In genomic region chr19:14149509-14149994, GRCh38 we compare ENCODE assay signal across 8 cellular contexts. TPM values are rescaled to one million over a fixed set of nuclear protein-coding genes. Genes with fewer than 3 reads are reported as not detected.
A peak's percentile ranks its signal among the peaks of the same experiment; 100 is the strongest.
DNase-seq lines count a peak whose midpoint lies in the region; ATAC-seq and TF ChIP-seq lines count a peak whose summit lies in the region.

No MANE protein-coding gene starts in this region.

- H3K4me3 ChIP-seq in fibroblast of mammary gland (ENCODE audit: control insufficient read depth, low read depth, low read length), result peak overlapping the region; percentile 2

- H3K36me3 Mint-ChIP-seq in chondrocyte (ENCODE audit: low read depth), result peaks cover 4% of the 10 kb centered on the region

- no peak overlapping the region for H3K27ac Mint-ChIP-seq in chondrocyte (ENCODE audit: unreplicated experiment)

- no peak for TF ChIP-seq CTCF in fibroblast of mammary gland (conservative IDR thresholded peaks at IDR 0.05; ENCODE audit: control insufficient read depth, insufficient read depth, low read depth, low read length)
- no peak for TF ChIP-seq CTCF in chondrocyte (IDR thresholded peaks at IDR 0.05)

- H3K4me3 Mint-ChIP-seq in chondrocyte (ENCODE audit: unreplicated experiment), result no peak overlapping the region

- no peaks in the 10 kb centered on the region for H3K27me3 Mint-ChIP-seq in chondrocyte (ENCODE audit: low read depth)

- ATAC-seq in HG03039 (IDR thresholded peaks at IDR 0.05; ENCODE audit: unreplicated experiment) (no peak), GM21723 (IDR thresholded peaks at IDR 0.05; ENCODE audit: unreplicated experiment) (no peak)

- DNase-seq in GM19238 (ENCODE audit: insufficient read length, low spot score) (peak; percentile 55), fibroblast of mammary gland (ENCODE audit: low read depth) (peak; percentile 24), pons (ENCODE audit: low spot score) (peak; percentile 70), chondrocyte (ENCODE audit: low spot score) (no peak), NCI-H1436 treated with DMSO at 0.1 percent for 48 hours (lab: John Stamatoyannopoulos, UW) (no peak)
- peak; percentile 68 for DNase-seq in activated T-cell treated with anti-CD3 and anti-CD28 coated beads, Interleukin-2, amount 50 U/mL, for 1 hour

- H3K9me3 Mint-ChIP-seq in chondrocyte (ENCODE audit: low read depth), result no peaks in the 10 kb centered on the region

- H3K4me1 Mint-ChIP-seq in chondrocyte (ENCODE audit: low read depth), result peaks cover 36% of the 10 kb centered on the region

RNA-seq across cellular contexts. Expression of gene ASF1B, which starts 13.2 kb away (rescaled TPM):
- 2.8 to 11.3 TPM (median 3.6 TPM) in 3 replicates for total RNA-seq in chondrocyte

RNA-seq across cellular contexts. Expression of gene PRKACA, which starts 32.0 kb away (rescaled TPM):
- total RNA-seq in chondrocyte, result 81.4 to 103 TPM (median 88.2 TPM) in 3 replicates

RNA-seq across cellular contexts. Expression of gene ADGRL1, which starts 56.4 kb away (rescaled TPM):
- total RNA-seq in chondrocyte, result 32.1 to 33.0 TPM (median 32.2 TPM) in 3 replicates

RNA-seq across cellular contexts. Expression of gene SAMD1, which starts 59.0 kb away (rescaled TPM):
- total RNA-seq in chondrocyte, result 41.8 to 48.8 TPM (median 42.5 TPM) in 3 replicates

Comparison
In these comparisons a context has a peak if more than half of its experiments do, and no peak if none do; other contexts are left out.
1. DNase-seq: peak in GM19238 (single experiment), activated T-cell treated with anti-CD3 and anti-CD28 coated beads, Interleukin-2, amount 50 U/mL, for 1 hour (single experiment), fibroblast of mammary gland (single experiment) and pons (single experiment); none in chondrocyte (single experiment) and NCI-H1436 treated with DMSO at 0.1 percent for 48 hours (single experiment).